Comparison of ENCODE assay signal across 18 cellular contexts in the genomic region with DNA sequence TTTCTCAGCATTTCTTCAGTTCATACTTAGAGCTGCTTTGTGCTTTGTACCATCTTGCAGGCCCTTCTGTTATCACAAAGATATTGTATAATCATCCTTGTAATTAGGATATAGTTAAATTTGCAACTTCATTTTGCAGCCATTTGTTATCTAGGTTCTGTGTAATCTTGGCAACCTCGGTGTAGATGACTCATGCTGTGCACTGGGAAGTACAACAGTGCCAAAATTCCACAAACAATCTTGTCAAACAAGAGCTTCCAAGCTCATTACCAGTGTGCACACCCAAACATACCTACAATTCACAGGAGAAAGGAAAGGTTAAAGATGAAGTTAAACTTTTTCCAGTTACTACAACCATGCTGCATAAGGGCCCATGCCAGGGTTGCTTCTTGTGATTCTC.
A peak's percentile ranks its signal among the peaks of the same experiment; 100 is the strongest.
DNase-seq lines count a peak whose midpoint lies in the region; ATAC-seq and TF ChIP-seq lines count a peak whose summit lies in the region.
"Had no signal": no experiment of that assay in that cellular context is flagged by ENCODE, and none has a peak within 500 bp of the region (broad histone marks: within the 10 kb centered on the region; RNA-seq: fewer than 3 reads in every experiment).

No MANE protein-coding gene starts in this region.

- H3K27me3 ChIP-seq in esophagus squamous epithelium (no peaks in the 10 kb centered on the region), neuronal stem cell (ENCODE audit: control insufficient read depth in 3 of 3, insufficient read depth in 3 of 3, low read depth in 1 of 3, low read length in 3 of 3) (no peaks in the 10 kb centered on the region)

- H3K4me3 Mint-ChIP-seq in activated naive CD4-positive, alpha-beta T cell treated with anti-CD3 and anti-CD28 coated beads for 36 hours = no peak overlapping the region
- H3K4me3 Mint-ChIP-seq: activated T-cell treated with anti-CD3 and anti-CD28 coated beads, Interleukin-2, amount 50 U/mL, for 72 hours; B cell; central memory CD8-positive, alpha-beta T cell; memory B cell had no signal

- WGBS in esophagus squamous epithelium, 2 donors = 8 to 15% methylated on average over 1 of the region's 1 CpG
- no CpG with 5 or more reads among the region's 1 CpG for WGBS in neuronal stem cell (ENCODE audit: extremely low coverage in 2 of 2, insufficient read length in 2 of 2, insufficient replicate concordance in 1 of 2), 2 donors

- no peak overlapping the region for H2BK120ac ChIP-seq in neuronal stem cell (ENCODE audit: low read depth, low read length)

- peaks cover 6% of the 10 kb centered on the region for H3K9me3 Mint-ChIP-seq in activated naive CD4-positive, alpha-beta T cell treated with anti-CD3 and anti-CD28 coated beads for 36 hours

- H2BK5ac ChIP-seq in neuronal stem cell (ENCODE audit: low read length) = no peak overlapping the region

- H3K4ac ChIP-seq in neuronal stem cell (ENCODE audit: low read length) = no peak overlapping the region

- H3K79me1 ChIP-seq in neuronal stem cell (ENCODE audit: low read depth, low read length) = no peaks in the 10 kb centered on the region

- no peak overlapping the region for H3K23ac ChIP-seq in neuronal stem cell (ENCODE audit: low read depth, low read length, poor library complexity)

- TF ChIP-seq CTCF in LNCaP clone FGC (IDR thresholded peaks at IDR 0.05; ENCODE audit: control insufficient read depth, extremely low read depth, insufficient read depth) = no peak
- no peak for TF ChIP-seq CTCF in choroid plexus epithelial cell (conservative IDR thresholded peaks at IDR 0.05; ENCODE audit: low read depth, low read length)
- no peak for TF ChIP-seq CTCF in esophagus squamous epithelium (IDR thresholded peaks at IDR 0.05)

- H3K36me3 Mint-ChIP-seq in activated naive CD4-positive, alpha-beta T cell treated with anti-CD3 and anti-CD28 coated beads for 36 hours (ENCODE audit: low read depth) = no peaks in the 10 kb centered on the region
- H3K36me3 Mint-ChIP-seq: memory B cell had no signal

- no peak overlapping the region for H2AFZ ChIP-seq in neuronal stem cell (ENCODE audit: low read length)
- H2AFZ ChIP-seq: parathyroid adenoma had no signal

- no peak overlapping the region for H2BK15ac ChIP-seq in neuronal stem cell (ENCODE audit: low read length)

- H3K18ac ChIP-seq in neuronal stem cell (ENCODE audit: low read length) = no peak overlapping the region

- H2AK5ac ChIP-seq in neuronal stem cell (ENCODE audit: low read depth, low read length) = no peak overlapping the region

- H3K9ac ChIP-seq in neuronal stem cell (ENCODE audit: low read depth, low read length, poor library complexity) = no peak overlapping the region
- H3K9ac ChIP-seq: parathyroid adenoma had no signal

- DNase-seq in AG08395 (ENCODE audit: low spot score) (peak; percentile 10), LNCaP clone FGC (ENCODE audit: low read depth) (peak; percentile 33), choroid plexus epithelial cell (ENCODE audit: low read depth) (peak; percentile 33), left colon (no peak), esophagus squamous epithelium (lab: John Stamatoyannopoulos, UW) (no peak), neuronal stem cell (ENCODE audit: low spot score) (no peak)
- DNase-seq in activated naive CD4-positive, alpha-beta T cell treated with anti-CD3 and anti-CD28 coated beads for 36 hours = no peak
- DNase-seq: activated CD4-positive, alpha-beta T cell treated with anti-CD3 and anti-CD28 coated beads for 1 hour; activated T-cell treated with anti-CD3 and anti-CD28 coated beads, Interleukin-2, amount 50 U/mL, for 72 hours; NCI-H187; stimulated activated CD4-positive, alpha-beta T cell treated with anti-CD3 and anti-CD28 coated beads, Interleukin-2, amount 100 ng/mL, for 48 hours; stimulated activated naive CD4-positive, alpha-beta T cell had no signal

- ATAC-seq in left colon = peak; percentile 40
- no peak for ATAC-seq in GM19324 (IDR thresholded peaks at IDR 0.05; ENCODE audit: low FRiP score, unreplicated experiment)
- ATAC-seq: activated T-cell treated with anti-CD3 and anti-CD28 coated beads, Interleukin-2, amount 50 U/mL, for 72 hours; HCT116 had no signal

- H4K91ac ChIP-seq in neuronal stem cell (ENCODE audit: low read depth, low read length, poor library complexity) = no peak overlapping the region

- H3K27ac ChIP-seq in esophagus squamous epithelium (no peak overlapping the region), neuronal stem cell (replicated peaks; ENCODE audit: low read length) (no peak overlapping the region)
- H3K27ac ChIP-seq: parathyroid adenoma had no signal

- CTCF ChIA-PET in activated naive CD4-positive, alpha-beta T cell treated with anti-CD3 and anti-CD28 coated beads for 36 hours (lab: Charles Lee) = no interaction called here

- no peaks in the 10 kb centered on the region for H3K4me1 Mint-ChIP-seq in activated naive CD4-positive, alpha-beta T cell treated with anti-CD3 and anti-CD28 coated beads for 36 hours (ENCODE audit: low read depth)
- H3K4me1 Mint-ChIP-seq: B cell; central memory CD8-positive, alpha-beta T cell; memory B cell had no signal

- H3K27me3 Mint-ChIP-seq in activated naive CD4-positive, alpha-beta T cell treated with anti-CD3 and anti-CD28 coated beads for 36 hours (ENCODE audit: low read depth) = no peaks in the 10 kb centered on the region
- H3K27me3 Mint-ChIP-seq: B cell; central memory CD8-positive, alpha-beta T cell; memory B cell had no signal

- TF ChIP-seq POLR2A in esophagus squamous epithelium (IDR thresholded peaks at IDR 0.05) = no peak

- no peak overlapping the region for H3K27ac Mint-ChIP-seq in activated naive CD4-positive, alpha-beta T cell treated with anti-CD3 and anti-CD28 coated beads for 36 hours
- H3K27ac Mint-ChIP-seq: activated T-cell treated with anti-CD3 and anti-CD28 coated beads, Interleukin-2, amount 50 U/mL, for 72 hours; B cell; memory B cell had no signal

- no peak overlapping the region for H2BK12ac ChIP-seq in neuronal stem cell (ENCODE audit: low read length)

- H3K4me2 ChIP-seq in neuronal stem cell (ENCODE audit: insufficient read depth, low read length, poor library complexity, severe bottlenecking) = no peak overlapping the region

- H3K14ac ChIP-seq in neuronal stem cell (ENCODE audit: low read length) = no peak overlapping the region

- H3K4me3 ChIP-seq in LNCaP clone FGC (ENCODE audit: low read depth, low read length) (no peak overlapping the region), choroid plexus epithelial cell (ENCODE audit: low read depth, low read length) (no peak overlapping the region), esophagus squamous epithelium (no peak overlapping the region), neuronal stem cell (ENCODE audit: low read length in 2 of 2) (no peak overlapping the region)

- H3K4me1 ChIP-seq in esophagus squamous epithelium (peaks cover 0 to 22% (median 11%) of the 10 kb centered on the region in 3 donors), neuronal stem cell (ENCODE audit: control insufficient read depth in 2 of 2, insufficient read depth in 1 of 2, low read depth in 1 of 2, low read length in 2 of 2) (no peaks in the 10 kb centered on the region)
- H3K4me1 ChIP-seq: parathyroid adenoma had no signal

- no peak overlapping the region for H4K8ac ChIP-seq in neuronal stem cell (ENCODE audit: low read depth, low read length)

- H3K9me3 ChIP-seq in esophagus squamous epithelium = no peaks in the 10 kb centered on the region
- no peaks in the 10 kb centered on the region for H3K9me3 ChIP-seq in neuronal stem cell (replicated peaks in 1 of 2; ENCODE audit: control insufficient read depth in 2 of 2, insufficient read depth in 1 of 2, low read depth in 1 of 2, low read length in 2 of 2)

- intact Hi-C loops in left colon (cut with DNase I, micrococcal nuclease) = no loop called here
- intact Hi-C loops in esophagus squamous epithelium (cut with DNase I) = no loop called here
- intact Hi-C loops in activated naive CD4-positive, alpha-beta T cell treated with anti-CD3 and anti-CD28 coated beads for 36 hours (cut with micrococcal nuclease) = no loop called here

- no peaks in the 10 kb centered on the region for H3K36me3 ChIP-seq in esophagus squamous epithelium
- no peaks in the 10 kb centered on the region for H3K36me3 ChIP-seq in neuronal stem cell (replicated peaks in 1 of 2; ENCODE audit: control insufficient read depth in 2 of 2, insufficient read depth in 2 of 2, low read length in 2 of 2)

Comparison
In these comparisons a context has a peak if more than half of its experiments do, and no peak if none do; other contexts are left out.
1. DNase-seq: peak in AG08395 (single experiment), LNCaP clone FGC (single experiment) and choroid plexus epithelial cell (single experiment); none in left colon (0 of 2), esophagus squamous epithelium (single experiment), neuronal stem cell (single experiment) and activated naive CD4-positive, alpha-beta T cell treated with anti-CD3 and anti-CD28 coated beads for 36 hours (single experiment).